8 cellular contexts compared by ENCODE assay signal in the genomic region with DNA sequence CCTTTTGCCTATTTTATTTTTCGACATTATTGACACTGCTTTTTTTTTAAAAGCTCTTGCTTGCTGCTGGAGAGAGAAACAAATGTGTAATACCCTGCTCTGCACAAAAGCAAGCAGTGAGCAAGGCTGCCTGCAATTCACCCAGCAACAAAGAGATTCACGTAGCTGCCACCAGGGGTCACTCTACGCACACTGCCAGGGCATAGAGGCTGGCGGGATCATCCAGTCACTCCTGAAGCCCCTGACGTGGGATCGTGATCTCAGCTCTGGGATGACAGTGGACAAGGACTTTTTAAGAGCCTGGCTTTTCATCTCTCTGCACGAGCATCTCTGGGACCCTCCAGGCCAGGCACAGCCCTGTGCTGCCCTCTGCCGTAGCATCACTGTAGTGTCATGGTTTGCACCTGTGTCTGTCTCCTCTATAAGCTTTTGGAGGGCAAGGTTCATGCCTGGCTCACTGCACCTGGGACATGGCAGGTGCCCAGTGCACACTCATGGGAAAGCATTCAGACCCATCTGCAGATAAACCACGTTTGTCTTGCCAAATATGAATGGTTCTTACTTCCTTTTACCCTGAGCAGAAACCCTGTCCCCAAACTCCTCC. TPM values are rescaled to one million over a fixed set of nuclear protein-coding genes. Genes with fewer than 3 reads are reported as not detected.
DNase-seq lines count a peak whose midpoint lies in the region; ATAC-seq, FAIRE-seq and TF ChIP-seq lines count a peak whose summit lies in the region.

No MANE protein-coding gene starts in this region.

- POLR2A ChIA-PET in HepG2 (lab: Yijun Ruan, JAX) = no interaction called here

- WGBS in HepG2 (ENCODE audit: low lambda C conversion rate) = 2% methylated on average over 9 of the region's 9 CpGs

- no peaks in the 10 kb centered on the region for H3K79me2 ChIP-seq in HepG2 (ENCODE audit: insufficient read depth, low read length)

- TF ChIP-seq POLR2A in HepG2 (IDR thresholded peaks at IDR 0.05; ENCODE audit: insufficient read depth in 1 of 2, low read depth in 2 of 2, low read length in 2 of 2) = no peak

- no peaks in the 10 kb centered on the region; the same call in 1 of the 2 replicates for H3K9me3 ChIP-seq in HepG2 (ENCODE audit: low read length)

- H3K9ac ChIP-seq in HepG2 (ENCODE audit: insufficient read depth, low read depth, low read length) = no peak overlapping the region

- TF ChIP-seq EP300 in HepG2 (IDR thresholded peaks at IDR 0.05; ENCODE audit: low read depth in 2 of 2, low read length in 2 of 2) (no peak), HepG2 (CRISPR knock-in tag; IDR thresholded peaks at IDR 0.05; ENCODE audit: borderline replicate concordance) (no peak)

- H3K36me3 ChIP-seq in HepG2 (replicated peaks in 1 of 2; ENCODE audit: control insufficient read depth in 1 of 2, insufficient read depth in 2 of 2, low read length in 2 of 2) = no peaks in the 10 kb centered on the region

- ATAC-seq in HG02623 (IDR thresholded peaks at IDR 0.05; ENCODE audit: unreplicated experiment) = peak; percentile 64
- peak; percentile 91 for ATAC-seq in HepG2

- H3K4me1 ChIP-seq in HepG2 (ENCODE audit: insufficient read depth, low read length) = no peaks in the 10 kb centered on the region

- no peak overlapping the region for H3K4me3 ChIP-seq in WI38 (ENCODE audit: low read depth, low read length)
- no peak overlapping the region for H3K4me3 ChIP-seq in choroid plexus epithelial cell (ENCODE audit: low read depth, low read length)
- H3K4me3 ChIP-seq in HepG2 (replicated peaks in 1 of 3; ENCODE audit: insufficient read depth in 1 of 3, low read depth in 2 of 3, low read length in 3 of 3) = no peak overlapping the region

- CTCF ChIA-PET in HepG2 (lab: Yijun Ruan, JAX; ENCODE audit: low intra/inter-chr PET ratio, low total read pairs) = interaction anchor here (0.8 to 4.0 kb wide), 4 partner anchors 21 to 194 kb away, joined by 3 to 35 read pairs (median 5); no protein-coding TSS in a partner anchor

- no TSS peak for BruUV-seq in HepG2 (replicated peaks; lab: Mats Ljungman, UMichigan)

- H3K4me2 ChIP-seq in HepG2 (ENCODE audit: low read depth, low read length) = no peak overlapping the region

- H4K20me1 ChIP-seq in HepG2 (ENCODE audit: insufficient read depth, low read length) = no peaks in the 10 kb centered on the region

- DNase-seq in SHP77 (lab: John Stamatoyannopoulos, UW) (peak; percentile 48 to 51), SHP77 treated with DMSO at 0.1 percent for 48 hours (lab: John Stamatoyannopoulos, UW) (no peak), NCI-H187 (lab: John Stamatoyannopoulos, UW) (peak; percentile 65 to 76), choroid plexus epithelial cell (ENCODE audit: low read depth) (peak; percentile 76), HepG2 (ENCODE audit: low spot score) (peak; percentile 50)
- peak in 2 of 3 experiments; percentile 4 for DNase-seq in stimulated activated CD4-positive, alpha-beta T cell treated with anti-CD3 and anti-CD28 coated beads, TNF-alpha, amount 100 ng/mL, for 4 hours (ENCODE audit: low read depth in 3 of 3)

- in situ Hi-C loops in HepG2 (cut with HindIII; ENCODE audit: extremely low pct_ligation_motif_present, low pct_unique_long_range_greater_than_20kb) = loop anchor here (5.0 kb wide), 1 partner anchor 89 kb away; no protein-coding TSS in a partner anchor

- peak; percentile 94 for TF ChIP-seq CTCF in WI38 (IDR thresholded peaks at IDR 0.05; ENCODE audit: low read depth, low read length)
- TF ChIP-seq CTCF in choroid plexus epithelial cell (conservative IDR thresholded peaks at IDR 0.05; ENCODE audit: low read depth, low read length) = peak; percentile 95
- peak; percentile 92 for TF ChIP-seq CTCF in HepG2 (CRISPR knock-in tag; IDR thresholded peaks at IDR 0.05)

- H3K27me3 ChIP-seq in HepG2 (ENCODE audit: control insufficient read depth in 1 of 2, insufficient read depth in 2 of 2, low read length in 2 of 2) = peaks cover 6 to 42% of the 10 kb centered on the region in 2 experiments; a peak in 4 of 5 replicates

- FAIRE-seq in HepG2 (lab: Jason Lieb, UNC) = peak; percentile 63

- TF ChIP-seq RAD21 in HepG2 (CRISPR knock-in tag; IDR thresholded peaks at IDR 0.05) = peak; percentile 75

- no peak overlapping the region for H2AFZ ChIP-seq in HepG2 (ENCODE audit: low read length)

- no peak overlapping the region for H3K27ac ChIP-seq in HepG2 (ENCODE audit: extremely low read length, insufficient read depth, low read length)

- intact Hi-C loops in HepG2 (cut with micrococcal nuclease; ENCODE audit: unreplicated experiment) = loop anchor here (1.0 to 10.0 kb wide), 2 partner anchors 89 to 196 kb away; no protein-coding TSS in a partner anchor

TF ChIP-seq in HepG2, 621 proteins besides CTCF, POLR2A, EP300 and RAD21 (continues in another document):
- TF ChIP-seq ESRRA (CRISPR knock-in tag; IDR thresholded peaks at IDR 0.05; ENCODE audit: low read depth) = no peak
- peak; percentile 47; the same call in 1 of the 2 replicates for TF ChIP-seq KDM2A (CRISPR knock-in tag; IDR thresholded peaks at IDR 0.05; ENCODE audit: borderline replicate concordance, low read depth)
- peak; percentile 89 for TF ChIP-seq TEAD3 (CRISPR knock-in tag; optimal IDR thresholded peaks at IDR 0.05; ENCODE audit: borderline replicate concordance)
- TF ChIP-seq ZNF501 (CRISPR knock-in tag; IDR thresholded peaks at IDR 0.05) = no peak
- 0 out of 2 replicates have a peak, but pooled peaks have one; percentile 36 for TF ChIP-seq MIER2 (CRISPR knock-in tag; IDR thresholded peaks at IDR 0.05)
- peak; percentile 86 for TF ChIP-seq RFX5 (IDR thresholded peaks at IDR 0.05; ENCODE audit: low read depth, low read length)
- no peak for TF ChIP-seq SIN3A (IDR thresholded peaks at IDR 0.05; ENCODE audit: borderline replicate concordance, low read depth, low read length)
- TF ChIP-seq RFX3 (CRISPR knock-in tag; IDR thresholded peaks at IDR 0.05) = no peak
- TF ChIP-seq SMC3 (IDR thresholded peaks at IDR 0.05; ENCODE audit: low read length) = peak; percentile 73
- no peak for TF ChIP-seq ZNF850 (CRISPR knock-in tag; conservative IDR thresholded peaks at IDR 0.05)
- no peak for TF ChIP-seq NRL (CRISPR knock-in tag; IDR thresholded peaks at IDR 0.05; ENCODE audit: borderline replicate concordance)
- TF ChIP-seq TEF (CRISPR knock-in tag; IDR thresholded peaks at IDR 0.05) = no peak
- no peak for TF ChIP-seq TOPORS (CRISPR knock-in tag; IDR thresholded peaks at IDR 0.05)
- TF ChIP-seq ZBTB14 (CRISPR knock-in tag; IDR thresholded peaks at IDR 0.05) = no peak
- no peak for TF ChIP-seq POGZ (CRISPR knock-in tag; IDR thresholded peaks at IDR 0.05)
- peak; percentile 90 for TF ChIP-seq STAG1 (CRISPR knock-in tag; IDR thresholded peaks at IDR 0.05)
- TF ChIP-seq XRCC5 (optimal IDR thresholded peaks at IDR 0.05; ENCODE audit: low read length) = peak; percentile 51

RNA-seq across cellular contexts. Expression of gene C4orf50, which starts 19.8 kb away (rescaled TPM):
- not detected in 2 replicates for total RNA-seq in HepG2 (2016; rRNA removed; fragmentation: Illumina TruSeq; extraction: Trizol)
- total RNA-seq in HepG2 (2016; cell fraction: cytosol; rRNA removed; fragmentation: Illumina TruSeq; extraction: Trizol; ENCODE audit: low read depth) = not detected in 2 replicates
- not detected in 2 replicates for total RNA-seq in HepG2 (2016; cell fraction: insoluble cytoplasmic fraction; rRNA removed; fragmentation: Illumina TruSeq; extraction: Trizol)
- total RNA-seq in HepG2 (2016; cell fraction: membrane; rRNA removed; fragmentation: Illumina TruSeq; extraction: Trizol) = not detected in 2 replicates
- not detected in 2 replicates for total RNA-seq in HepG2 (2016; cell fraction: nucleus; rRNA removed; fragmentation: Illumina TruSeq; extraction: Trizol)
- polyA plus RNA-seq in HepG2 (2011; rRNA removed) = not detected in 2 replicates
- under 0.01 TPM in 1 of 2 replicates, not detected in the other for polyA plus RNA-seq in HepG2 (2011; cell fraction: cytosol; rRNA removed)
- not detected in 2 replicates for polyA plus RNA-seq in HepG2 (2011; cell fraction: nucleus; rRNA removed)
- not detected in 2 replicates for polyA plus RNA-seq in HepG2 (2012)
- polyA plus RNA-seq in HepG2 (2016; cell fraction: cytosol; fragmentation: Illumina TruSeq; extraction: Trizol; ENCODE audit: low read depth) = not detected in 2 replicates
- not detected in 2 replicates for polyA plus RNA-seq in HepG2 (2016; cell fraction: insoluble cytoplasmic fraction; fragmentation: Illumina TruSeq; extraction: Trizol; ENCODE audit: low read depth)
- not detected in 2 replicates for polyA plus RNA-seq in HepG2 (2016; cell fraction: membrane; fragmentation: Illumina TruSeq; extraction: Trizol; ENCODE audit: low read depth)
- not detected in 2 replicates for polyA plus RNA-seq in HepG2 (2016; cell fraction: nucleus; fragmentation: Illumina TruSeq; extraction: Trizol; ENCODE audit: insufficient read depth, low read depth)
- 0.02 TPM in 1 of 2 replicates, not detected in the other for polyA minus RNA-seq in HepG2 (2011; rRNA and poly(A)+ RNA removed; ENCODE audit: low replicate concordance)
- polyA minus RNA-seq in HepG2 (2011; cell fraction: cytosol; rRNA and poly(A)+ RNA removed) = not detected in 2 replicates
- not detected in 2 replicates for polyA minus RNA-seq in HepG2 (2011; cell fraction: nucleus; rRNA and poly(A)+ RNA removed)
